ENCODE assay signal across 15 cellular contexts in genomic region chr1:4447778-4448360, GRCh38.
"Had no signal": no experiment of that assay in that cellular context is flagged by ENCODE, and none has a peak within 500 bp of the region (broad histone marks: within the 10 kb centered on the region; RNA-seq: fewer than 3 reads in every experiment).

No MANE protein-coding gene starts in this region.

- H3K36me3 ChIP-seq: lower lobe of right lung, pancreas had no signal

- ATAC-seq: body of pancreas; left cardiac atrium; lower lobe of right lung; pancreas; stimulated activated naive CD8-positive, alpha-beta T cell treated with anti-CD3 and anti-CD28 coated beads, Interleukin-15, amount 100 ng/mL, for 72 hours had no signal

- H3K9me3 ChIP-seq: body of pancreas, lower lobe of right lung, pancreas had no signal

- H3K4me1 Mint-ChIP-seq: activated CD4-positive, alpha-beta T cell treated with anti-CD3 and anti-CD28 coated beads, Interleukin-2, amount 10 ng/mL, durations not matched to agents 7 days and 5 days; mesothelial cell of epicardium; stimulated activated naive CD8-positive, alpha-beta T cell treated with anti-CD3 and anti-CD28 coated beads, Interleukin-15, amount 100 ng/mL, for 72 hours had no signal

- H3K4me3 Mint-ChIP-seq: activated CD4-positive, alpha-beta T cell treated with anti-CD3 and anti-CD28 coated beads, Interleukin-2, amount 10 ng/mL, durations not matched to agents 7 days and 5 days; activated naive CD8-positive, alpha-beta T cell treated with anti-CD3 and anti-CD28 coated beads for 36 hours; mesothelial cell of epicardium; stimulated activated naive CD8-positive, alpha-beta T cell treated with anti-CD3 and anti-CD28 coated beads, Interleukin-15, amount 100 ng/mL, for 72 hours; type B pancreatic cell had no signal

- H3K27ac ChIP-seq: body of pancreas, hepatocyte, lower lobe of right lung, pancreas had no signal

- DNase-seq: activated CD4-positive, alpha-beta T cell treated with anti-CD3 and anti-CD28 coated beads, Interleukin-2, amount 10 ng/mL, durations not matched to agents 7 days and 5 days; activated CD4-positive, CD25-positive, alpha-beta regulatory T cell; activated CD8-positive, alpha-beta memory T cell treated with anti-CD3 and anti-CD28 coated beads, Interleukin-2, amount 50 U/mL, for 48 hours; activated gamma-delta T cell treated with Interleukin-2 at 50 U/mL for 16 hours; activated naive CD8-positive, alpha-beta T cell treated with anti-CD3 and anti-CD28 coated beads for 36 hours; body of pancreas; cerebellar nuclear complex; left cardiac atrium; lower lobe of right lung; pancreas; stimulated activated CD4-positive, alpha-beta T cell treated with anti-CD3 and anti-CD28 coated beads, Interleukin-1b, Interleukin-23, amount 100 ng/mL, for 48 hours; stimulated activated naive CD8-positive, alpha-beta T cell treated with anti-CD3 and anti-CD28 coated beads, Interleukin-15, amount 100 ng/mL, for 72 hours had no signal

- H3K9me3 Mint-ChIP-seq: activated CD4-positive, alpha-beta T cell treated with anti-CD3 and anti-CD28 coated beads, Interleukin-2, amount 10 ng/mL, durations not matched to agents 7 days and 5 days; activated naive CD8-positive, alpha-beta T cell treated with anti-CD3 and anti-CD28 coated beads for 36 hours; mesothelial cell of epicardium; stimulated activated naive CD8-positive, alpha-beta T cell treated with anti-CD3 and anti-CD28 coated beads, Interleukin-15, amount 100 ng/mL, for 72 hours; type B pancreatic cell had no signal

- H3K36me3 Mint-ChIP-seq: activated naive CD8-positive, alpha-beta T cell treated with anti-CD3 and anti-CD28 coated beads for 36 hours; mesothelial cell of epicardium; type B pancreatic cell had no signal
